ENCODE assay signal across 9 cellular contexts in genomic region chr4:168632246-168632832, GRCh38.
DNase-seq lines count a peak whose midpoint lies in the region; ATAC-seq and TF ChIP-seq lines count a peak whose summit lies in the region.
"Had no signal": no experiment of that assay in that cellular context is flagged by ENCODE, and none has a peak within 500 bp of the region (broad histone marks: within the 10 kb centered on the region; RNA-seq: fewer than 3 reads in every experiment).

No MANE protein-coding gene starts in this region.

- H3K4me3 Mint-ChIP-seq in stimulated activated naive CD8-positive, alpha-beta T cell treated with anti-CD3 and anti-CD28 coated beads, Interleukin-15, Interleukin-2, amounts not matched to agents 100 ng/mL and 50 ng/mL, for 24 hours, result peak overlapping the region; percentile 47
- peak overlapping the region; percentile 25 for H3K4me3 Mint-ChIP-seq in natural killer cell treated with Interleukin-12 subunit alpha and Interleukin-12 subunit beta and Interleukin-15 and Interleukin-18, amount 100 ng/mL, for 72 hours

- ATAC-seq in stimulated activated naive CD8-positive, alpha-beta T cell treated with anti-CD3 and anti-CD28 coated beads, Interleukin-15, Interleukin-2, amounts not matched to agents 100 U/mL and 50 U/mL, for 24 hours, result no peak
- ATAC-seq in natural killer cell treated with Interleukin-12 subunit alpha and Interleukin-12 subunit beta and Interleukin-15 and Interleukin-18, amount 100 ng/mL, for 72 hours, result no peak
- no peak for ATAC-seq in GM18517 (IDR thresholded peaks at IDR 0.05; ENCODE audit: unreplicated experiment)

- peaks cover 20% of the 10 kb centered on the region for H3K4me1 Mint-ChIP-seq in stimulated activated naive CD8-positive, alpha-beta T cell treated with anti-CD3 and anti-CD28 coated beads, Interleukin-15, Interleukin-2, amounts not matched to agents 100 ng/mL and 50 ng/mL, for 24 hours (ENCODE audit: low read depth)
- H3K4me1 Mint-ChIP-seq in natural killer cell treated with Interleukin-12 subunit alpha and Interleukin-12 subunit beta and Interleukin-15 and Interleukin-18, amount 100 ng/mL, for 72 hours (ENCODE audit: low read depth in 2 of 2), result peaks cover 13 to 14% of the 10 kb centered on the region in 2 donors

- no peak overlapping the region for H3K27ac Mint-ChIP-seq in stimulated activated naive CD8-positive, alpha-beta T cell treated with anti-CD3 and anti-CD28 coated beads, Interleukin-15, Interleukin-2, amounts not matched to agents 100 ng/mL and 50 ng/mL, for 24 hours
- H3K27ac Mint-ChIP-seq in natural killer cell treated with Interleukin-12 subunit alpha and Interleukin-12 subunit beta and Interleukin-15 and Interleukin-18, amount 100 ng/mL, for 72 hours, result no peak overlapping the region

- peaks cover 81% of the 10 kb centered on the region for H3K27me3 Mint-ChIP-seq in stimulated activated naive CD8-positive, alpha-beta T cell treated with anti-CD3 and anti-CD28 coated beads, Interleukin-15, Interleukin-2, amounts not matched to agents 100 ng/mL and 50 ng/mL, for 24 hours
- H3K27me3 Mint-ChIP-seq in natural killer cell treated with Interleukin-12 subunit alpha and Interleukin-12 subunit beta and Interleukin-15 and Interleukin-18, amount 100 ng/mL, for 72 hours, result peaks cover 45 to 74% of the 10 kb centered on the region in 2 donors

- no peaks in the 10 kb centered on the region for H3K9me3 Mint-ChIP-seq in stimulated activated naive CD8-positive, alpha-beta T cell treated with anti-CD3 and anti-CD28 coated beads, Interleukin-15, Interleukin-2, amounts not matched to agents 100 ng/mL and 50 ng/mL, for 24 hours
- no peaks in the 10 kb centered on the region for H3K9me3 Mint-ChIP-seq in natural killer cell treated with Interleukin-12 subunit alpha and Interleukin-12 subunit beta and Interleukin-15 and Interleukin-18, amount 100 ng/mL, for 72 hours

- H3K36me3 Mint-ChIP-seq in stimulated activated naive CD8-positive, alpha-beta T cell treated with anti-CD3 and anti-CD28 coated beads, Interleukin-15, Interleukin-2, amounts not matched to agents 100 ng/mL and 50 ng/mL, for 24 hours (ENCODE audit: low read depth), result no peaks in the 10 kb centered on the region
- no peaks in the 10 kb centered on the region for H3K36me3 Mint-ChIP-seq in natural killer cell treated with Interleukin-12 subunit alpha and Interleukin-12 subunit beta and Interleukin-15 and Interleukin-18, amount 100 ng/mL, for 72 hours

- no peak for TF ChIP-seq CTCF in epithelial cell of proximal tubule (conservative IDR thresholded peaks at IDR 0.05; ENCODE audit: low read depth, low read length)

- H3K4me3 ChIP-seq in epithelial cell of proximal tubule (ENCODE audit: low read depth, low read length), result peak overlapping the region; percentile 60

- no peak for DNase-seq in stimulated activated naive CD8-positive, alpha-beta T cell treated with anti-CD3 and anti-CD28 coated beads, Interleukin-15, Interleukin-2, amounts not matched to agents 100 U/mL and 50 U/mL, for 24 hours
- no peak for DNase-seq in epithelial cell of proximal tubule (ENCODE audit: low read depth)
- no peak for DNase-seq in natural killer cell treated with Interleukin-12 subunit alpha and Interleukin-12 subunit beta and Interleukin-15 and Interleukin-18, amount 100 ng/mL, for 72 hours (ENCODE audit: low spot score)
- no peak for DNase-seq in OCI-M2 (lab: John Stamatoyannopoulos, UW; ENCODE audit: unreplicated experiment)
- no peak for DNase-seq in SKM-1 (lab: John Stamatoyannopoulos, UW; ENCODE audit: unreplicated experiment)
- no peak for DNase-seq in D341Med (ENCODE audit: low spot score)
- DNase-seq: activated T-cell treated with anti-CD3 and anti-CD28 coated beads for 4 hours had no signal
